ENCODE assay signal across 8 cellular contexts in the genomic region with DNA sequence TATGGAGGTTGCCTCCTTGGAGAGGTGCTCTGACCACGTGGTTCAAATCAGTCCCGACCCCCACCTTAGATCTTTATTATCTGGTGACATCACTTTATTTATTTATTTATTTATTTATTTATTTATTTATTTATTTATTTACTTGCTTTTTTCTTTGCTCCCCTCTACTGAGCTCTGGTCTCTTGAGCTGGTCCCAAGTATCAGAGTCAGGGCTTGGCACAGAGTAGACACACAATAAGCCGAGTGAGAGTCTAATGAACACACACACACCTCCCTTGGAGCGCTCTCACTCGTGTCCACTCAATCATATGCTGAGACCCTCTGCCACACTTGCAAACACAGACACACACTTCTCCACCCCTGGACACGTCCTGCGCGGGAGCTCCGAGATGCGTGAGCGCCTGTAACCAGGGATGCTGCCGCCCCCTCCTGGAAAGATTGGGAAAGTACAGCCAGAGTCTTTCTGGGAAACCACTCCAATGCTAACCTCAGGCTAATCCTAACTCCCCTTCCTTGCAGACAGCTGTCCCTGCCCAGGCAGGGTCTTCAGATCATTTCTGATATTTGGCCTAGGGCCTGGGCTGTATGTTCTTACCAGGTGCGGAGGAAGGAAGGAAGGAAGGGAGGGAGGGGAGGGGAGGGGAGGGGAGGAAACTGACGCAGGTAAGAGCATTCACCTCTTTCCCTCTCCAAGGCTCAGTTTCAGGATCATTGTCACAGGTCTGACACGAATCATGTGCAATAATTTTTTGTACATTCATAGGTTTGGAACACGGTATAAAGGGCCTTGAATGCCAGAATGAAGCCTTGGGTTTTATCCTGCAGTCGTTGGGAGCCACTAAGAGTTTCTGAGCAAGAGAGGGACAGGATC.
DNase-seq lines count a peak whose midpoint lies in the region; ATAC-seq lines count a peak whose summit lies in the region.

No MANE protein-coding gene starts in this region.

- H3K9me3 ChIP-seq in SJSA1 (replicated peaks): no peaks in the 10 kb centered on the region

- H3K27ac ChIP-seq in SJSA1: no peak overlapping the region

- no peaks in the 10 kb centered on the region for H3K4me1 ChIP-seq in SJSA1 (replicated peaks)

- no peak overlapping the region for H3K4me3 ChIP-seq in SJSA1

- intact Hi-C loops in head of caudate nucleus (cut with DNase I) (loop anchor here (2.0 kb wide), 1 partner anchor 208 kb away; no protein-coding TSS in a partner anchor), posterior vena cava (cut with DNase I) (loop anchor here (5.0 to 10.0 kb wide), 2 partner anchors 88 to 205 kb away; no protein-coding TSS in a partner anchor)

- ATAC-seq in GM21717 (IDR thresholded peaks at IDR 0.05; ENCODE audit: unreplicated experiment): no peak

- H3K27me3 ChIP-seq in SJSA1 (replicated peaks): peaks cover 7% of the 10 kb centered on the region; the same call in 1 of the 2 replicates

- DNase-seq in Daoy (ENCODE audit: low read depth): peak; percentile 43
- peak; percentile 44 for DNase-seq in KG1 (lab: John Stamatoyannopoulos, UW)
- DNase-seq in SJSA1 (ENCODE audit: low read depth in 1 of 2, low spot score in 2 of 2): peak; percentile 61 to 63
- peak; percentile 68 for DNase-seq in activated naive CD4-positive, alpha-beta T cell treated with anti-CD3 and anti-CD28 coated beads, Interleukin-2, amount 50 U/mL, for 16 hours
- peak; percentile 67 to 92 (median 84) for DNase-seq in head of caudate nucleus
- peak; percentile 90 for DNase-seq in posterior vena cava (ENCODE audit: low spot score)
- peak; percentile 79 for DNase-seq in ureter (ENCODE audit: low spot score)

- no peaks in the 10 kb centered on the region for H3K36me3 ChIP-seq in SJSA1
